Comparison of ENCODE assay signal across 8 cellular contexts in the genomic region with DNA sequence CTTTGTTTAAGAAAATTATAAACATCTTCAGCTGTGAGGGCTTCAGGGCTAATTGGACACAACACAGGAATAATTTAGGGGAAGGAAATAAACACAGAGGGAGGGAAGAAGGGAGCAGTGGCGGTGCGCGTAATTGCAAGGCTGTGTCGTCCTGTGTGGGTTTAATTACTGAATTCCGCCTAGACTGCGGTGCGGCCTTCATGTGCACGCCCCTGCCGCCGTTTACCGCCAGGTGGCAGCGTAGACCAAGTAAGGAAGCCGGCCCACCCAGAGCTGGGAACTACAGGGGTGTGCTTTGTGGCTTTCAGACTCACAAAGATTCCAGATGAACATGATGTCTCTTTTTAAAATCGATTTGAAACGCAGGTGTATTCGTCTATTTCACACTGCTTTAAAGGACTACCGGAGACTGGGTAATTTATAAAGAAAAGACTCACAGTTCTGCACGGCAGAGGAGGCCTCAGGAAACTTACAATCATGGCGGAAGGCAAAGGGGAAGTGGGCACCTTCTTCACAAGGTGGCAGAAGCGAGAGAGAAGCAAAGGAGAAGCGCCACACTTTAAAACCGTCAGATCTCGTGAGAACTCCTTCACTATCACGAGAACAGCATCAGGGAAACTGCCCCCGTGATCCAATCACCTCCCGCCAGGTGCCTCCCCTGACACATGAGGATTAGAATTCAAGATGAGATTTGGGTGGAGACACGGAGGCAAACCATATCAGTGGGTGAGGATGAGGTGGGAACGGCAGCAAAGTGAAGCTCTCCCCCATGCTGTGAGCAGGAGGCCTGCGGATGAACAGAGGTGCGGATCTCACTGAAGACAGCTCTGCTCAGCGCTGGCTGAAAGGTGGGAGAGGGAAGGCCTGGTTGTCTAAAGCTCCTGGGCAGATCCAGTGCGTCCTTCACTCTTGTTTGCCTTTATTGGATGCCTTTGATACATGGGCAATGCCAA.
A peak's percentile ranks its signal among the peaks of the same experiment; 100 is the strongest.
DNase-seq lines count a peak whose midpoint lies in the region; ATAC-seq and TF ChIP-seq lines count a peak whose summit lies in the region.

No MANE protein-coding gene starts in this region.

- POLR2A ChIA-PET in activated CD4-positive, alpha-beta memory T cell treated with anti-CD3 and anti-CD28 coated beads, Interleukin-2, amount 10 ng/mL, durations not matched to agents 7 days and 5 days (lab: Charles Lee): no interaction called here

- no peaks in the 10 kb centered on the region for H3K9me3 Mint-ChIP-seq in activated CD4-positive, alpha-beta memory T cell treated with anti-CD3 and anti-CD28 coated beads, Interleukin-2, amount 10 ng/mL, durations not matched to agents 7 days and 5 days
- H3K9me3 Mint-ChIP-seq in memory B cell: peaks cover 6% of the 10 kb centered on the region

- no peaks in the 10 kb centered on the region for H3K27me3 Mint-ChIP-seq in activated CD4-positive, alpha-beta memory T cell treated with anti-CD3 and anti-CD28 coated beads, Interleukin-2, amount 10 ng/mL, durations not matched to agents 7 days and 5 days
- peaks cover 5% of the 10 kb centered on the region for H3K27me3 Mint-ChIP-seq in memory B cell

- H3K36me3 Mint-ChIP-seq in activated CD4-positive, alpha-beta memory T cell treated with anti-CD3 and anti-CD28 coated beads, Interleukin-2, amount 10 ng/mL, durations not matched to agents 7 days and 5 days (ENCODE audit: low read depth): no peaks in the 10 kb centered on the region
- peaks cover 3% of the 10 kb centered on the region for H3K36me3 Mint-ChIP-seq in memory B cell

- CTCF ChIA-PET in activated CD4-positive, alpha-beta memory T cell treated with anti-CD3 and anti-CD28 coated beads, Interleukin-2, amount 10 ng/mL, durations not matched to agents 7 days and 5 days (lab: Charles Lee): interaction anchor here (1.1 to 4.3 kb wide), 6 partner anchors 171 to 223 kb away, joined by 3 to 29 read pairs (median 4); no protein-coding TSS in a partner anchor

- peaks cover 4% of the 10 kb centered on the region for H3K4me1 Mint-ChIP-seq in activated CD4-positive, alpha-beta memory T cell treated with anti-CD3 and anti-CD28 coated beads, Interleukin-2, amount 10 ng/mL, durations not matched to agents 7 days and 5 days
- peaks cover 7% of the 10 kb centered on the region for H3K4me1 Mint-ChIP-seq in memory B cell

- no peak overlapping the region for H3K27ac Mint-ChIP-seq in activated CD4-positive, alpha-beta memory T cell treated with anti-CD3 and anti-CD28 coated beads, Interleukin-2, amount 10 ng/mL, durations not matched to agents 7 days and 5 days
- no peak overlapping the region for H3K27ac Mint-ChIP-seq in memory B cell

- TF ChIP-seq CTCF in AG09319 (IDR thresholded peaks at IDR 0.05; ENCODE audit: low read depth, low read length): peak; percentile 97

- ATAC-seq in GM18520 (IDR thresholded peaks at IDR 0.05; ENCODE audit: unreplicated experiment): peak; percentile 72
- ATAC-seq in HG03064 (IDR thresholded peaks at IDR 0.05; ENCODE audit: low read depth, unreplicated experiment): peak; percentile 99
- ATAC-seq in memory B cell (ENCODE audit: low read depth): peak; percentile 96

- peak; percentile 49 for DNase-seq in AG09319 (ENCODE audit: extremely low read depth, low read depth)
- peak; percentile 31 for DNase-seq in NCI-H524 treated with DMSO at 0.1 percent for 48 hours (lab: John Stamatoyannopoulos, UW)
- DNase-seq in activated CD4-positive, alpha-beta memory T cell treated with anti-CD3 and anti-CD28 coated beads, Interleukin-2, amount 10 ng/mL, durations not matched to agents 7 days and 5 days: peak; percentile 61
- peak; percentile 88 for DNase-seq in ecto neural progenitor cell (ENCODE audit: low spot score)
- DNase-seq in memory B cell (ENCODE audit: low spot score in 2 of 2): peak; percentile 55 to 57
- DNase-seq in stimulated activated CD8-positive, alpha-beta memory T cell treated with anti-CD3 and anti-CD28 coated beads, Interleukin-2, amount 100 ng/mL, for 1 hour (ENCODE audit: low read depth in 2 of 2): peak; percentile 7 to 55

- no peak overlapping the region for H3K4me3 Mint-ChIP-seq in activated CD4-positive, alpha-beta memory T cell treated with anti-CD3 and anti-CD28 coated beads, Interleukin-2, amount 10 ng/mL, durations not matched to agents 7 days and 5 days
- peak overlapping the region; percentile 54 for H3K4me3 Mint-ChIP-seq in memory B cell

Comparison
In these comparisons a context has a peak if more than half of its experiments do, and no peak if none do; other contexts are left out.
1. Peak in every context shown above with its lines: DNase-seq and ATAC-seq.
2. DNase-seq: peak in every context shown above with its lines; median percentile 88 in ecto neural progenitor cell; 61 in activated CD4-positive, alpha-beta memory T cell treated with anti-CD3 and anti-CD28 coated beads, Interleukin-2, amount 10 ng/mL, durations not matched to agents 7 days and 5 days; 56 in memory B cell; 49 in AG09319; 31 in NCI-H524 treated with DMSO at 0.1 percent for 48 hours; 31 in stimulated activated CD8-positive, alpha-beta memory T cell treated with anti-CD3 and anti-CD28 coated beads, Interleukin-2, amount 100 ng/mL, for 1 hour.